ENCODE assay signal across 8 cellular contexts in the genomic region with DNA sequence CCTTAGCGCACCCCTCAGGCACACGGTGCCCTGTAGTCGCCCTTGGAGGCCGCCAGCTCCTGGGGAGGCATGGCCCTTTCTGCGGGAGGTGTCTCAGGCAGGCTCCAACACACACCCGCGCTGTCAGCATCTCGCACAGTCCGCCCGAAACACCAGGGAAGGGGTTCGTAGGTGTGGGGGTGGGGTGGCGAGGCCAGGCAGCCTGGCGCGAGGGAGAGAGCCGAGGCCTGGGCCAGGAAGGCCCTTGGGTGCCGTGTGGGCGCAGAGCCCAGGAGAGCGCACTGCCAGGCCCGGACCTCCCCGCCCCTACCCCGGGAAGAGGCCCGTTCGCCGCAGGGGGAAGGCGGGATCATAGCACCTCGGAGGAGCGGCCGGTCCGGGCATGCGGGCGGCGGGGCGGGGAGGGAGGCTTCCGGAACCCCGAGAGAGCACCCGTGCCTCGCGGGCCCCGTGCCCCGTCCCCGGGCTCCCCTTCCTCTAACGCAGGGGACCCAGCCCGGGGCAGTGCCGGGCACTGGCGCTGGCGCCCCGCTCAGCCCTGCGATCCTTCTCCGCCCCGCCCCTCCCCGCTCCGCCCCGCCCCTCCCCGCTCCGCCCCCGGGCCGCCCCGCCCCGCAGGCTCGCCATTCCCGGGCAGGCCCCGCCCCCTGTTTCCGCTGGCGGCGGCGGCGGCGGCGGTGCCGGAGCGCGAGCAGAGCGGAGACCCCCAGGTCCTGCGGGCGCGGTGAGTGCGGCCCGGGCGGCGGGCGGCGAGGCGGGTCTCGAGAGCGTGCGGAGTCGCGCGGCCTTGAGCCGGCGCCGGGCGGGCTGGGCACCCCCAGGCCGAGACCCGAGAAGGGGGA. TPM values are rescaled to one million over a fixed set of nuclear protein-coding genes. Genes with fewer than 3 reads are reported as not detected.
A peak's percentile ranks its signal among the peaks of the same experiment; 100 is the strongest.
DNase-seq lines count a peak whose midpoint lies in the region; ATAC-seq and TF ChIP-seq lines count a peak whose summit lies in the region.

A gene with protein sequence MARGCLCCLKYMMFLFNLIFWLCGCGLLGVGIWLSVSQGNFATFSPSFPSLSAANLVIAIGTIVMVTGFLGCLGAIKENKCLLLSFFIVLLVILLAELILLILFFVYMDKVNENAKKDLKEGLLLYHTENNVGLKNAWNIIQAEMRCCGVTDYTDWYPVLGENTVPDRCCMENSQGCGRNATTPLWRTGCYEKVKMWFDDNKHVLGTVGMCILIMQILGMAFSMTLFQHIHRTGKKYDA (plus strand): TSS at position 650 of the 842 bp plus-strand sequence. CDS start 123,815 bp downstream, outside the sequence.

- WGBS in right lobe of liver (ENCODE audit: insufficient coverage, low coverage, low lambda C conversion rate, missing lambda C conversion rate), result under 1% methylated on average over 20 of the region's 95 CpGs

- H3K27me3 ChIP-seq in right lobe of liver, result no peaks in the 10 kb centered on the region

- POLR2A ChIA-PET in HEK293T (lab: Yijun Ruan, JAX), result interaction anchor here (0.6 to 1.8 kb wide), 5 partner anchors 9 to 198 kb away, joined by 3 to 9 read pairs (median 3); no protein-coding TSS in a partner anchor

- CTCF ChIA-PET in HEK293T (lab: Yijun Ruan, JAX), result interaction anchor here (1.1 kb wide), 1 partner anchor 745 kb away, joined by 3 read pairs; no protein-coding TSS in a partner anchor

- H3K4me1 ChIP-seq in right lobe of liver, result peaks cover 0 to 32% (median 2%) of the 10 kb centered on the region in 4 donors

- intact Hi-C loops in right lobe of liver (cut with DNase I), result loop anchor here (10.0 kb wide), 3 partner anchors 58 to 198 kb away; no protein-coding TSS in a partner anchor

- H3K36me3 ChIP-seq in right lobe of liver, result no peaks in the 10 kb centered on the region

- peak within 1 kb of the TSS; percentile 84 to 88 (median 86) for H3K27ac ChIP-seq in right lobe of liver

- peak within 1 kb of the TSS; percentile 77 to 94 (median 83) for H3K4me3 ChIP-seq in right lobe of liver

- TF ChIP-seq CTCF in right lobe of liver (IDR thresholded peaks at IDR 0.05), result no peak

- ATAC-seq in right lobe of liver, result peak; percentile 80 to 95 (median 92)

- peak; percentile 83 for TF ChIP-seq POLR2A in right lobe of liver (IDR thresholded peaks at IDR 0.05)

- DNase-seq in ELF-1 (ENCODE audit: low read depth, low spot score) (peak; percentile 73), HEK293T (ENCODE audit: extremely low spot score) (peak; percentile 91), NCI-H2029 (lab: John Stamatoyannopoulos, UW) (peak; percentile 74), dermis blood vessel endothelial cell (peak; percentile 63), right lobe of liver (peak; percentile 81 to 92 (median 91)), SHP77 treated with DMSO at 0.1 percent for 48 hours (lab: John Stamatoyannopoulos, UW) (no peak)
- DNase-seq in activated CD4-positive, alpha-beta T cell treated with anti-CD3 and anti-CD28 coated beads, Interleukin-2, amount 50 U/mL, for 24 hours (ENCODE audit: low read depth in 1 of 2, low spot score in 1 of 2), result peak; percentile 30 to 51
- DNase-seq in stimulated activated CD4-positive, alpha-beta T cell treated with anti-CD3 and anti-CD28 coated beads, Interleukin-4, amount 100 ng/mL, for 4 hours, result peak; percentile 46 to 77

- no peaks in the 10 kb centered on the region for H3K9me3 ChIP-seq in right lobe of liver

TF ChIP-seq in HEK293T, 16 proteins besides CTCF, POLR2A, EP300 and RAD21:
- TF ChIP-seq ELF4 (IDR thresholded peaks at IDR 0.05) (no peak), SP1 (IDR thresholded peaks at IDR 0.05) (no peak), TARDBP (IDR thresholded peaks at IDR 0.05) (no peak), L3MBTL2 (conservative IDR thresholded peaks at IDR 0.05) (peak; percentile 64), FOXA1 (IDR thresholded peaks at IDR 0.05) (no peak)

RNA-seq across cellular contexts. Expression of the gene that starts here (rescaled TPM):
- total RNA-seq in dermis blood vessel endothelial cell, result 70.8 and 125 TPM in 2 replicates
- 10 to 100 TPM; 23.7 to 53.2 (median 39.8) TPM for total RNA-seq in right lobe of liver
